Comparison of ENCODE assay signal across 16 cellular contexts in genomic region chr10:110150981-110151380, GRCh38.
"Had no signal": no experiment of that assay in that cellular context is flagged by ENCODE, and none has a peak within 500 bp of the region (broad histone marks: within the 10 kb centered on the region; RNA-seq: fewer than 3 reads in every experiment).

No MANE protein-coding gene starts in this region.

- H3K9me3 Mint-ChIP-seq: activated T-cell treated with anti-CD3 and anti-CD28 coated beads, Interleukin-2, amount 50 U/mL, for 72 hours; natural killer cell treated with Interleukin-12 subunit alpha and Interleukin-12 subunit beta and Interleukin-15 and Interleukin-18, amount 100 ng/mL, for 72 hours; stimulated activated memory B cell treated with anti-CD40 and anti-IgM and Interleukin-4, amounts not matched to agents 10 μg/mL and 1 μg/mL and 100 μg/mL, for 72 hours had no signal

- H3K36me3 Mint-ChIP-seq: natural killer cell treated with Interleukin-12 subunit alpha and Interleukin-12 subunit beta and Interleukin-15 and Interleukin-18, amount 100 ng/mL, for 72 hours; stimulated activated memory B cell treated with anti-CD40 and anti-IgM and Interleukin-4, amounts not matched to agents 10 μg/mL and 1 μg/mL and 100 μg/mL, for 72 hours had no signal

- H3K27ac ChIP-seq: esophagus squamous epithelium, thyroid gland, VCaP had no signal

- H3K36me3 ChIP-seq: breast epithelium, esophagus squamous epithelium, thyroid gland had no signal

- H3K27ac Mint-ChIP-seq: activated T-cell treated with anti-CD3 and anti-CD28 coated beads, Interleukin-2, amount 50 U/mL, for 72 hours; natural killer cell treated with Interleukin-12 subunit alpha and Interleukin-12 subunit beta and Interleukin-15 and Interleukin-18, amount 100 ng/mL, for 72 hours; stimulated activated memory B cell treated with anti-CD40 and anti-IgM and Interleukin-4, amounts not matched to agents 10 μg/mL and 1 μg/mL and 100 μg/mL, for 72 hours; T-helper 17 cell had no signal

- H3K27me3 ChIP-seq: breast epithelium, thyroid gland had no signal

- H3K4me1 ChIP-seq: breast epithelium had no signal

- H3K9me3 ChIP-seq: breast epithelium, esophagus squamous epithelium, thyroid gland had no signal

- H3K4me3 Mint-ChIP-seq: activated T-cell treated with anti-CD3 and anti-CD28 coated beads, Interleukin-2, amount 50 U/mL, for 72 hours; natural killer cell treated with Interleukin-12 subunit alpha and Interleukin-12 subunit beta and Interleukin-15 and Interleukin-18, amount 100 ng/mL, for 72 hours; stimulated activated memory B cell treated with anti-CD40 and anti-IgM and Interleukin-4, amounts not matched to agents 10 μg/mL and 1 μg/mL and 100 μg/mL, for 72 hours; T-helper 17 cell had no signal

- DNase-seq: activated CD4-positive, alpha-beta T cell treated with anti-CD3 and anti-CD28 coated beads for 1 hour; activated effector memory CD4-positive, alpha-beta T cell treated with anti-CD3 and anti-CD28 coated beads, Interleukin-2, amount 50 U/mL, for 16 hours; activated naive CD4-positive, alpha-beta T cell treated with anti-CD3 and anti-CD28 coated beads, Interleukin-2, amount 50 U/mL, for 16 hours; activated T-cell treated with anti-CD3 and anti-CD28 coated beads, Interleukin-2, amount 50 U/mL, for 72 hours; aorta; cerebellar nuclear complex; effector CD8-positive, alpha-beta T cell; esophagus squamous epithelium; mesendoderm; stimulated activated CD4-positive, alpha-beta T cell treated with anti-CD3 and anti-CD28 coated beads, Interleukin-4, amount 100 ng/mL, for 24 hours; T-helper 17 cell had no signal

- H3K4me3 ChIP-seq: esophagus squamous epithelium, thyroid gland had no signal

- ATAC-seq: activated T-cell treated with anti-CD3 and anti-CD28 coated beads, Interleukin-2, amount 50 U/mL, for 72 hours; stimulated activated memory B cell treated with anti-CD40 and anti-IgM and Interleukin-4, amounts not matched to agents 10 μg/mL and 1 μg/mL and 100 μg/mL, for 72 hours; T-helper 17 cell had no signal
